ENCODE assay signal across 20 cellular contexts in the genomic region with DNA sequence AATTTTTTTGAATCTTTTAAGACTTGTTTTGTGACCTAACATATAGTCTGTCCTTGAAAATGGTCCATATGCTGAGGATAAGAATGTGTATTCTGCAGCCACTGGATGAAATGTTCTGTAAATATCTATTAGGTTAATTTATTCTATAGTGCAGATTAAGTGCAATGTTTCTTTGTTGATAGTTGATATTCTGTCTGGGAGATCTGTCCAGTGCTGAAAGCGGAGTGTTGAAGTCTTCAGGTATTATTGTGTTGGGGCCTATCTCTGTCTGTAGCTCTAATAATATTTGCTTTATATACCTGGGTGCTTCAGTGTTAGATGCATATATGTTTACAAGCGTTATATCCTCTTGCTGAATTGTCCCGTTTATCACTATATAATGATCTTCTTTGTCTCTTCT. TPM values are rescaled to one million over a fixed set of nuclear protein-coding genes. Genes with fewer than 3 reads are reported as not detected.
DNase-seq lines count a peak whose midpoint lies in the region; ATAC-seq, FAIRE-seq and TF ChIP-seq lines count a peak whose summit lies in the region.
"Had no signal": no experiment of that assay in that cellular context is flagged by ENCODE, and none has a peak within 500 bp of the region (broad histone marks: within the 10 kb centered on the region; RNA-seq: fewer than 3 reads in every experiment).

No MANE protein-coding gene starts in this region.

- H3K9me3 ChIP-seq in liver (ENCODE audit: control insufficient read depth in 4 of 4, low read length in 3 of 4) (no peaks in the 10 kb centered on the region), HepG2 (ENCODE audit: low read length) (no peaks in the 10 kb centered on the region), GM12878 (replicated peaks; ENCODE audit: control insufficient read depth, insufficient read depth, low read length) (no peaks in the 10 kb centered on the region)

- DNase-seq in HepG2 (ENCODE audit: low spot score) = no peak
- no peak for DNase-seq in GM12878 (ENCODE audit: low read depth, low spot score)
- no peak for DNase-seq in HTR-8/SVneo (ENCODE audit: insufficient read length, low spot score)
- no peak for DNase-seq in effector CD4-positive, alpha-beta T cell
- DNase-seq in NCI-H526 treated with DMSO at 0.1 percent for 48 hours (lab: John Stamatoyannopoulos, UW) = no peak
- DNase-seq: 8988T; C1 segment of cervical spinal cord; Calu3; CD4-positive, alpha-beta memory T cell; COR-L47; DMS53; DMS79 treated with DMSO at 0.1 percent for 48 hours; GF-D8; GM23248; H9; HFFc6 had no signal

- H3K4me3 ChIP-seq in liver (ENCODE audit: low read depth in 1 of 3, low read length in 3 of 3) = no peak overlapping the region
- H3K4me3 ChIP-seq in HepG2 (replicated peaks in 1 of 3; ENCODE audit: insufficient read depth in 1 of 3, low read depth in 2 of 3, low read length in 3 of 3) = no peak overlapping the region
- H3K4me3 ChIP-seq in GM12878 = no peak overlapping the region
- H3K4me3 ChIP-seq: GM23248 had no signal

- H3K27ac ChIP-seq in liver (ENCODE audit: low read depth in 1 of 2, low read length in 2 of 2) = no peak overlapping the region
- no peak overlapping the region for H3K27ac ChIP-seq in HepG2 (ENCODE audit: extremely low read length, insufficient read depth, low read length)
- no peak overlapping the region for H3K27ac ChIP-seq in GM12878 (ENCODE audit: control insufficient read depth, insufficient read depth)
- H3K27ac ChIP-seq: GM23248 had no signal

- no peak overlapping the region for H3K9ac ChIP-seq in liver (ENCODE audit: low read depth in 1 of 2, low read length in 2 of 2)
- no peak overlapping the region for H3K9ac ChIP-seq in HepG2 (ENCODE audit: insufficient read depth, low read depth, low read length)
- H3K9ac ChIP-seq in GM12878 (ENCODE audit: control insufficient read depth, insufficient read depth, low read length) = no peak overlapping the region
- H3K9ac ChIP-seq: GM23248 had no signal

- no peak for TF ChIP-seq POLR2A in HepG2 (IDR thresholded peaks at IDR 0.05; ENCODE audit: insufficient read depth in 1 of 2, low read depth in 2 of 2, low read length in 2 of 2)
- no peak for TF ChIP-seq POLR2A in GM12878 (IDR thresholded peaks at IDR 0.05; ENCODE audit: low read depth, low read length)

- BruUV-seq in HepG2 (replicated peaks; lab: Mats Ljungman, UMichigan) = no TSS peak
- no TSS peak for BruUV-seq in GM12878 (replicated peaks; lab: Mats Ljungman, UMichigan)

- CTCF ChIA-PET in HepG2 (lab: Yijun Ruan, JAX; ENCODE audit: low intra/inter-chr PET ratio, low total read pairs) = no interaction called here
- CTCF ChIA-PET in GM12878 (lab: Yijun Ruan, JAX) = interaction anchor here (1.1 kb wide), 1 partner anchor 11 kb away, joined by 3 read pairs; no protein-coding TSS in a partner anchor

- H3K4me1 ChIP-seq in liver (ENCODE audit: control insufficient read depth in 4 of 4, insufficient read depth in 4 of 4, low read length in 3 of 4) (no peaks in the 10 kb centered on the region), HepG2 (ENCODE audit: insufficient read depth, low read length) (no peaks in the 10 kb centered on the region), GM12878 (ENCODE audit: control insufficient read depth, insufficient read depth, low read length) (no peaks in the 10 kb centered on the region)

- H3K79me2 ChIP-seq in HepG2 (ENCODE audit: insufficient read depth, low read length) (no peaks in the 10 kb centered on the region), GM12878 (ENCODE audit: control insufficient read depth, insufficient read depth, low read length) (no peaks in the 10 kb centered on the region)

- POLR2A ChIA-PET in HepG2 (lab: Yijun Ruan, JAX) = no interaction called here
- POLR2A ChIA-PET in GM12878 (lab: Charles Lee) = no interaction called here

- H3K27me3 ChIP-seq in liver (ENCODE audit: control insufficient read depth in 4 of 4, insufficient read depth in 4 of 4, low read length in 3 of 4) (no peaks in the 10 kb centered on the region), HepG2 (ENCODE audit: control insufficient read depth in 1 of 2, insufficient read depth in 2 of 2, low read length in 2 of 2) (no peaks in the 10 kb centered on the region), GM12878 (replicated peaks in 1 of 2; ENCODE audit: control insufficient read depth in 2 of 2, insufficient read depth in 2 of 2, low read length in 1 of 2) (no peaks in the 10 kb centered on the region)

- no peak for TF ChIP-seq RAD21 in liver (IDR thresholded peaks at IDR 0.05)
- no peak for TF ChIP-seq RAD21 in HepG2 (CRISPR knock-in tag; IDR thresholded peaks at IDR 0.05)
- no peak for TF ChIP-seq RAD21 in Ishikawa (IDR thresholded peaks at IDR 0.05; ENCODE audit: low read depth)
- TF ChIP-seq RAD21 in GM12878 (IDR thresholded peaks at IDR 0.05; ENCODE audit: insufficient read depth, low read depth, low read length) = no peak

- no peak overlapping the region for H2AFZ ChIP-seq in HepG2 (ENCODE audit: low read length)
- no peak overlapping the region for H2AFZ ChIP-seq in GM12878 (ENCODE audit: control insufficient read depth, low read depth, low read length)
- H2AFZ ChIP-seq: GM23248 had no signal

- peaks cover 0 to 4% (median 0%) of the 10 kb centered on the region in 4 donors for H3K36me3 ChIP-seq in liver (ENCODE audit: control insufficient read depth in 4 of 4, insufficient read depth in 3 of 4, low read depth in 1 of 4, low read length in 3 of 4)
- H3K36me3 ChIP-seq in HepG2 (replicated peaks in 1 of 2; ENCODE audit: control insufficient read depth in 1 of 2, insufficient read depth in 2 of 2, low read length in 2 of 2) = no peaks in the 10 kb centered on the region
- H3K36me3 ChIP-seq in GM12878 (ENCODE audit: control insufficient read depth in 2 of 2, insufficient read depth in 2 of 2, low read length in 1 of 2) = no peaks in the 10 kb centered on the region

- in situ Hi-C loops in HepG2 (cut with HindIII; ENCODE audit: extremely low pct_ligation_motif_present, low pct_unique_long_range_greater_than_20kb) (no loop called here), GM12878 (cut with MboI) (no loop called here)

- H4K20me1 ChIP-seq in HepG2 (ENCODE audit: insufficient read depth, low read length) (no peaks in the 10 kb centered on the region), GM12878 (ENCODE audit: control insufficient read depth, insufficient read depth) (no peaks in the 10 kb centered on the region)

- no peak overlapping the region for H3K4me2 ChIP-seq in HepG2 (ENCODE audit: low read depth, low read length)
- H3K4me2 ChIP-seq in GM12878 (ENCODE audit: control insufficient read depth, insufficient read depth) = no peak overlapping the region

- RAD21 ChIA-PET in GM12878 (lab: Charles Lee; ENCODE audit: unreplicated experiment) = no interaction called here

- ATAC-seq in HepG2 (no peak), GM12878 (no peak)
- ATAC-seq: HCT116 had no signal

- TF ChIP-seq CTCF in liver (IDR thresholded peaks at IDR 0.05; ENCODE audit: low read depth, low read length, missing input control) = no peak
- no peak for TF ChIP-seq CTCF in HepG2 (CRISPR knock-in tag; IDR thresholded peaks at IDR 0.05)
- no peak for TF ChIP-seq CTCF in GM12878 (IDR thresholded peaks at IDR 0.05 in 2 of 3, conservative IDR thresholded peaks at IDR 0.05 in 1 of 3; ENCODE audit: control insufficient read depth in 2 of 3, extremely low read depth in 1 of 3, insufficient read depth in 1 of 3, low read depth in 3 of 3, low read length in 3 of 3)

- WGBS in liver = 87% methylated on average over 3 of the region's 3 CpGs
- 34% methylated on average over 3 of the region's 3 CpGs for WGBS in HepG2 (ENCODE audit: low lambda C conversion rate)
- WGBS in GM12878 (ENCODE audit: insufficient coverage, insufficient replicate concordance, low lambda C conversion rate, missing lambda C conversion rate) = 55% methylated on average over 3 of the region's 3 CpGs

- SMC1A ChIA-PET in GM12878 (lab: Charles Lee; ENCODE audit: uncharacterized antibody, unreplicated experiment) = interaction anchor here (1.1 kb wide), 1 partner anchor 16 kb away, joined by 3 read pairs; no protein-coding TSS in a partner anchor

- intact Hi-C loops in HepG2 (cut with micrococcal nuclease; ENCODE audit: unreplicated experiment) (no loop called here), GM12878 (cut with micrococcal nuclease; ENCODE audit: unreplicated experiment) (no loop called here)

- TF ChIP-seq EP300 in HepG2 (IDR thresholded peaks at IDR 0.05; ENCODE audit: low read depth in 2 of 2, low read length in 2 of 2) (no peak), HepG2 (CRISPR knock-in tag; IDR thresholded peaks at IDR 0.05; ENCODE audit: borderline replicate concordance) (no peak), Ishikawa (IDR thresholded peaks at IDR 0.05; ENCODE audit: borderline replicate concordance) (no peak), GM12878 (IDR thresholded peaks at IDR 0.05; ENCODE audit: borderline replicate concordance in 1 of 2, control insufficient read depth in 1 of 2, low read depth in 2 of 2, low read length in 2 of 2) (no peak)

- FAIRE-seq in HepG2 (lab: Jason Lieb, UNC) (no peak), GM12878 (lab: Jason Lieb, UNC) (no peak), HTR-8/SVneo (lab: Jason Lieb, UNC) (no peak)
- FAIRE-seq: GM12892 had no signal

RNA-seq across cellular contexts. Expression of gene KLHL12, which starts 7.7 kb away (rescaled TPM):
- 10 to 100 TPM; 13.1 to 17.5 TPM for total RNA-seq in liver
- polyA plus RNA-seq in liver = 1 to 10 TPM; 7.2 to 7.8 TPM
- total RNA-seq in HepG2 (2016; rRNA removed; fragmentation: Illumina TruSeq; extraction: Trizol) = 25.2 and 34.2 TPM in 2 replicates
- total RNA-seq in HepG2 (2016; cell fraction: cytosol; rRNA removed; fragmentation: Illumina TruSeq; extraction: Trizol; ENCODE audit: low read depth) = 7.3 and 7.9 TPM in 2 replicates
- 26.4 and 33.3 TPM in 2 replicates for total RNA-seq in HepG2 (2016; cell fraction: insoluble cytoplasmic fraction; rRNA removed; fragmentation: Illumina TruSeq; extraction: Trizol)
- 21.4 and 23.3 TPM in 2 replicates for total RNA-seq in HepG2 (2016; cell fraction: membrane; rRNA removed; fragmentation: Illumina TruSeq; extraction: Trizol)
- total RNA-seq in HepG2 (2016; cell fraction: nucleus; rRNA removed; fragmentation: Illumina TruSeq; extraction: Trizol) = 17.6 and 18.9 TPM in 2 replicates
- 18.4 and 19.2 TPM in 2 replicates for polyA plus RNA-seq in HepG2 (2011; rRNA removed)
- 10.6 and 14.8 TPM in 2 replicates for polyA plus RNA-seq in HepG2 (2011; cell fraction: cytosol; rRNA removed)
- polyA plus RNA-seq in HepG2 (2011; cell fraction: nucleus; rRNA removed) = 15.6 and 19.5 TPM in 2 replicates
- polyA plus RNA-seq in HepG2 (2012) = 11.2 and 13.3 TPM in 2 replicates
- polyA plus RNA-seq in HepG2 (2016; cell fraction: cytosol; fragmentation: Illumina TruSeq; extraction: Trizol; ENCODE audit: low read depth) = 6.3 and 7.2 TPM in 2 replicates
- polyA plus RNA-seq in HepG2 (2016; cell fraction: insoluble cytoplasmic fraction; fragmentation: Illumina TruSeq; extraction: Trizol; ENCODE audit: low read depth) = 24.9 and 26.5 TPM in 2 replicates
- polyA plus RNA-seq in HepG2 (2016; cell fraction: membrane; fragmentation: Illumina TruSeq; extraction: Trizol; ENCODE audit: low read depth) = 13.6 and 14.2 TPM in 2 replicates
- polyA plus RNA-seq in HepG2 (2016; cell fraction: nucleus; fragmentation: Illumina TruSeq; extraction: Trizol; ENCODE audit: insufficient read depth, low read depth) = 23.9 and 24.7 TPM in 2 replicates
- polyA minus RNA-seq in HepG2 (2011; rRNA and poly(A)+ RNA removed; ENCODE audit: low replicate concordance) = 20.4 and 27.5 TPM in 2 replicates
- 10.0 and 11.4 TPM in 2 replicates for polyA minus RNA-seq in HepG2 (2011; cell fraction: cytosol; rRNA and poly(A)+ RNA removed)
- 17.6 and 26.7 TPM in 2 replicates for polyA minus RNA-seq in HepG2 (2011; cell fraction: nucleus; rRNA and poly(A)+ RNA removed)
- 27.2 and 28.5 TPM in 2 replicates for total RNA-seq in GM12878 (2013; cell fraction: nucleolus; rRNA removed)
- 27.5 and 33.3 TPM in 2 replicates for total RNA-seq in GM12878 (2014; rRNA removed)
- 28.0 and 30.1 TPM in 2 replicates for total RNA-seq in GM12878 (2014; rRNA removed; fragmentation: Illumina TruSeq; extraction: Trizol)
- total RNA-seq in GM12878 (2021) = 28.4 and 28.5 TPM in 2 replicates
- 21.5 TPM for polyA plus RNA-seq in GM12878 (2011; ENCODE audit: low read depth)
- 53.8 and 75.5 TPM in 2 replicates for polyA plus RNA-seq in GM12878 (2011; rRNA removed)
- 29.4 and 36.5 TPM in 2 replicates for polyA plus RNA-seq in GM12878 (2011; cell fraction: cytosol; rRNA removed)
- polyA plus RNA-seq in GM12878 (2011; cell fraction: nucleus; rRNA removed) = 32.6 and 43.0 TPM in 2 replicates
- 23.1 and 27.1 TPM in 2 replicates for polyA plus RNA-seq in GM12878 (2012)
- 32.1 and 38.4 TPM in 2 replicates for polyA plus RNA-seq in GM12878 (2014; fragmentation: Illumina TruSeq; extraction: Trizol)
- 10 to 100 TPM; 16.0 to 17.8 TPM for polyA plus RNA-seq in GM12878 (2014; fragmentation: Nextera tagmentation; extraction: Ambion mirVana)
- 24.6 and 30.5 TPM in 2 replicates for polyA plus RNA-seq in GM12878 (2014; rRNA removed)
- polyA plus RNA-seq in GM12878 (2016; fragmentation: Nextera tagmentation; extraction: Ambion mirVana) = 10 to 100 TPM; 36.6 to 37.6 TPM
- 47.3 and 57.1 TPM in 2 replicates for polyA minus RNA-seq in GM12878 (2011; rRNA and poly(A)+ RNA removed)
- 10.6 and 13.2 TPM in 2 replicates for polyA minus RNA-seq in GM12878 (2011; cell fraction: cytosol; rRNA and poly(A)+ RNA removed)
- 12.6 and 14.4 TPM in 2 replicates for polyA minus RNA-seq in GM12878 (2011; cell fraction: nucleus; rRNA and poly(A)+ RNA removed)

RNA-seq across cellular contexts. Expression of gene ADIPOR1, which starts 23.4 kb away (rescaled TPM):
- 100 to 1,000 TPM in 1 of 2 donors, 10 to 100 TPM in 1; 78.9 to 175 TPM for total RNA-seq in liver
- polyA plus RNA-seq in liver = 10 to 100 TPM; 58.5 to 62.0 TPM
- total RNA-seq in HepG2 (2016; rRNA removed; fragmentation: Illumina TruSeq; extraction: Trizol) = 55.7 and 60.0 TPM in 2 replicates
- total RNA-seq in HepG2 (2016; cell fraction: cytosol; rRNA removed; fragmentation: Illumina TruSeq; extraction: Trizol; ENCODE audit: low read depth) = 116 and 119 TPM in 2 replicates
- 55.1 and 57.7 TPM in 2 replicates for total RNA-seq in HepG2 (2016; cell fraction: insoluble cytoplasmic fraction; rRNA removed; fragmentation: Illumina TruSeq; extraction: Trizol)
- 200 TPM in 2 replicates for total RNA-seq in HepG2 (2016; cell fraction: membrane; rRNA removed; fragmentation: Illumina TruSeq; extraction: Trizol)
- 26.3 and 33.3 TPM in 2 replicates for total RNA-seq in HepG2 (2016; cell fraction: nucleus; rRNA removed; fragmentation: Illumina TruSeq; extraction: Trizol)
- polyA plus RNA-seq in HepG2 (2011; rRNA removed) = 124 and 141 TPM in 2 replicates
- polyA plus RNA-seq in HepG2 (2011; cell fraction: cytosol; rRNA removed) = 127 and 156 TPM in 2 replicates
- polyA plus RNA-seq in HepG2 (2011; cell fraction: nucleus; rRNA removed) = 50.3 and 53.5 TPM in 2 replicates
- 65.7 and 73.9 TPM in 2 replicates for polyA plus RNA-seq in HepG2 (2012)
- 178 and 186 TPM in 2 replicates for polyA plus RNA-seq in HepG2 (2016; cell fraction: cytosol; fragmentation: Illumina TruSeq; extraction: Trizol; ENCODE audit: low read depth)
- polyA plus RNA-seq in HepG2 (2016; cell fraction: insoluble cytoplasmic fraction; fragmentation: Illumina TruSeq; extraction: Trizol; ENCODE audit: low read depth) = 75.5 and 80.9 TPM in 2 replicates
- 224 and 225 TPM in 2 replicates for polyA plus RNA-seq in HepG2 (2016; cell fraction: membrane; fragmentation: Illumina TruSeq; extraction: Trizol; ENCODE audit: low read depth)
- 58.1 and 58.4 TPM in 2 replicates for polyA plus RNA-seq in HepG2 (2016; cell fraction: nucleus; fragmentation: Illumina TruSeq; extraction: Trizol; ENCODE audit: insufficient read depth, low read depth)
- 194 and 401 TPM in 2 replicates for polyA minus RNA-seq in HepG2 (2011; rRNA and poly(A)+ RNA removed; ENCODE audit: low replicate concordance)
- polyA minus RNA-seq in HepG2 (2011; cell fraction: cytosol; rRNA and poly(A)+ RNA removed) = 65.3 and 71.4 TPM in 2 replicates
- 39.9 and 41.4 TPM in 2 replicates for polyA minus RNA-seq in HepG2 (2011; cell fraction: nucleus; rRNA and poly(A)+ RNA removed)
- total RNA-seq in GM12878 (2013; cell fraction: nucleolus; rRNA removed) = 34.3 and 36.9 TPM in 2 replicates
- total RNA-seq in GM12878 (2014; rRNA removed) = 73.1 and 81.9 TPM in 2 replicates
- 58.1 and 59.6 TPM in 2 replicates for total RNA-seq in GM12878 (2014; rRNA removed; fragmentation: Illumina TruSeq; extraction: Trizol)
- total RNA-seq in GM12878 (2021) = 53.2 and 56.1 TPM in 2 replicates
- polyA plus RNA-seq in GM12878 (2011; ENCODE audit: low read depth) = 36.8 TPM
- 103 and 122 TPM in 2 replicates for polyA plus RNA-seq in GM12878 (2011; rRNA removed)
- polyA plus RNA-seq in GM12878 (2011; cell fraction: cytosol; rRNA removed) = 96.9 and 109 TPM in 2 replicates
- 40.2 and 57.0 TPM in 2 replicates for polyA plus RNA-seq in GM12878 (2011; cell fraction: nucleus; rRNA removed)
- 44.8 and 49.1 TPM in 2 replicates for polyA plus RNA-seq in GM12878 (2012)
- polyA plus RNA-seq in GM12878 (2014; fragmentation: Illumina TruSeq; extraction: Trizol) = 81.5 and 101 TPM in 2 replicates
- 10 to 100 TPM; 18.4 to 25.1 TPM for polyA plus RNA-seq in GM12878 (2014; fragmentation: Nextera tagmentation; extraction: Ambion mirVana)
- polyA plus RNA-seq in GM12878 (2014; rRNA removed) = 57.7 and 62.1 TPM in 2 replicates
- 100 to 1,000 TPM; 117 to 120 TPM for polyA plus RNA-seq in GM12878 (2016; fragmentation: Nextera tagmentation; extraction: Ambion mirVana)
- polyA minus RNA-seq in GM12878 (2011; rRNA and poly(A)+ RNA removed) = 166 and 171 TPM in 2 replicates
- 41.2 and 42.9 TPM in 2 replicates for polyA minus RNA-seq in GM12878 (2011; cell fraction: cytosol; rRNA and poly(A)+ RNA removed)
- polyA minus RNA-seq in GM12878 (2011; cell fraction: nucleus; rRNA and poly(A)+ RNA removed) = 13.5 and 15.8 TPM in 2 replicates

RNA-seq across cellular contexts. Expression of gene CYB5R1, which starts 32.3 kb away (rescaled TPM):
- total RNA-seq in liver (10 to 100 TPM; 32.6 to 36.5 TPM), HepG2 (2016; rRNA removed; fragmentation: Illumina TruSeq; extraction: Trizol) (7.9 and 18.9 TPM in 2 replicates), GM12878 (2014; rRNA removed) (22.3 and 22.4 TPM in 2 replicates), GM12878 (2014; rRNA removed; fragmentation: Illumina TruSeq; extraction: Trizol) (12.1 and 12.6 TPM in 2 replicates), GM12878 (2021) (16.9 and 17.0 TPM in 2 replicates)
- polyA plus RNA-seq in liver (10 to 100 TPM; 29.4 to 33.7 TPM), HepG2 (2011; rRNA removed) (18.7 and 21.4 TPM in 2 replicates), GM12878 (2011; rRNA removed) (12.7 TPM in 2 replicates), GM12878 (2014; fragmentation: Illumina TruSeq; extraction: Trizol) (19.5 and 22.7 TPM in 2 replicates), GM12878 (2014; fragmentation: Nextera tagmentation; extraction: Ambion mirVana) (1 to 10 TPM; 3.2 to 9.1 TPM), GM12878 (2014; rRNA removed) (18.2 and 18.8 TPM in 2 replicates), GM12878 (2016; fragmentation: Nextera tagmentation; extraction: Ambion mirVana) (10 to 100 TPM; 17.9 to 19.8 TPM)
- 5.7 and 6.4 TPM in 2 replicates for total RNA-seq in HepG2 (2016; cell fraction: cytosol; rRNA removed; fragmentation: Illumina TruSeq; extraction: Trizol; ENCODE audit: low read depth)
- 7.2 and 19.9 TPM in 2 replicates for total RNA-seq in HepG2 (2016; cell fraction: insoluble cytoplasmic fraction; rRNA removed; fragmentation: Illumina TruSeq; extraction: Trizol)
- 6.6 and 8.2 TPM in 2 replicates for total RNA-seq in HepG2 (2016; cell fraction: membrane; rRNA removed; fragmentation: Illumina TruSeq; extraction: Trizol)
- 19.1 and 22.2 TPM in 2 replicates for total RNA-seq in HepG2 (2016; cell fraction: nucleus; rRNA removed; fragmentation: Illumina TruSeq; extraction: Trizol)
- polyA plus RNA-seq in HepG2 (2011; cell fraction: cytosol; rRNA removed) = 16.6 and 18.4 TPM in 2 replicates
- 25.5 and 32.4 TPM in 2 replicates for polyA plus RNA-seq in HepG2 (2011; cell fraction: nucleus; rRNA removed)
- polyA plus RNA-seq in HepG2 (2012) = 19.2 and 20.3 TPM in 2 replicates
- 4.6 and 5.2 TPM in 2 replicates for polyA plus RNA-seq in HepG2 (2016; cell fraction: cytosol; fragmentation: Illumina TruSeq; extraction: Trizol; ENCODE audit: low read depth)
- polyA plus RNA-seq in HepG2 (2016; cell fraction: insoluble cytoplasmic fraction; fragmentation: Illumina TruSeq; extraction: Trizol; ENCODE audit: low read depth) = 7.2 and 8.0 TPM in 2 replicates
- 5.6 and 6.0 TPM in 2 replicates for polyA plus RNA-seq in HepG2 (2016; cell fraction: membrane; fragmentation: Illumina TruSeq; extraction: Trizol; ENCODE audit: low read depth)
- 28.5 and 33.9 TPM in 2 replicates for polyA plus RNA-seq in HepG2 (2016; cell fraction: nucleus; fragmentation: Illumina TruSeq; extraction: Trizol; ENCODE audit: insufficient read depth, low read depth)
- 28.9 and 38.2 TPM in 2 replicates for polyA minus RNA-seq in HepG2 (2011; rRNA and poly(A)+ RNA removed; ENCODE audit: low replicate concordance)
- 6.5 and 12.1 TPM in 2 replicates for polyA minus RNA-seq in HepG2 (2011; cell fraction: cytosol; rRNA and poly(A)+ RNA removed)
- 21.4 and 21.9 TPM in 2 replicates for polyA minus RNA-seq in HepG2 (2011; cell fraction: nucleus; rRNA and poly(A)+ RNA removed)
- total RNA-seq in GM12878 (2013; cell fraction: nucleolus; rRNA removed) = 29.1 and 31.8 TPM in 2 replicates
- 12.2 TPM for polyA plus RNA-seq in GM12878 (2011; ENCODE audit: low read depth)
- polyA plus RNA-seq in GM12878 (2011; cell fraction: cytosol; rRNA removed) = 11.7 and 13.7 TPM in 2 replicates
- 30.3 and 52.0 TPM in 2 replicates for polyA plus RNA-seq in GM12878 (2011; cell fraction: nucleus; rRNA removed)
- polyA plus RNA-seq in GM12878 (2012) = 15.6 and 19.7 TPM in 2 replicates
- 14.5 and 17.7 TPM in 2 replicates for polyA minus RNA-seq in GM12878 (2011; rRNA and poly(A)+ RNA removed)
- 3.6 TPM in 2 replicates for polyA minus RNA-seq in GM12878 (2011; cell fraction: cytosol; rRNA and poly(A)+ RNA removed)
- polyA minus RNA-seq in GM12878 (2011; cell fraction: nucleus; rRNA and poly(A)+ RNA removed) = 25.3 and 28.7 TPM in 2 replicates

RNA-seq across cellular contexts. Expression of gene RABIF, which starts 45.8 kb away (rescaled TPM):
- total RNA-seq in liver (1 to 10 TPM; 3.9 to 4.7 TPM), HepG2 (2016; rRNA removed; fragmentation: Illumina TruSeq; extraction: Trizol) (8.3 and 11.1 TPM in 2 replicates), GM12878 (2014; rRNA removed) (8.5 and 8.7 TPM in 2 replicates), GM12878 (2014; rRNA removed; fragmentation: Illumina TruSeq; extraction: Trizol) (6.2 and 6.7 TPM in 2 replicates), GM12878 (2021) (7.7 and 7.8 TPM in 2 replicates)
- polyA plus RNA-seq in liver (1 to 10 TPM; 3.6 to 7.5 TPM), HepG2 (2011; rRNA removed) (7.6 and 7.7 TPM in 2 replicates), GM12878 (2011; rRNA removed) (9.8 and 12.3 TPM in 2 replicates), GM12878 (2014; fragmentation: Illumina TruSeq; extraction: Trizol) (12.2 and 13.4 TPM in 2 replicates), GM12878 (2014; fragmentation: Nextera tagmentation; extraction: Ambion mirVana) (1 to 10 TPM; 4.7 to 6.3 TPM), GM12878 (2014; rRNA removed) (8.7 and 9.1 TPM in 2 replicates), GM12878 (2016; fragmentation: Nextera tagmentation; extraction: Ambion mirVana) (10 to 100 TPM; 17.8 to 18.2 TPM)
- 3.2 and 3.3 TPM in 2 replicates for total RNA-seq in HepG2 (2016; cell fraction: cytosol; rRNA removed; fragmentation: Illumina TruSeq; extraction: Trizol; ENCODE audit: low read depth)
- total RNA-seq in HepG2 (2016; cell fraction: insoluble cytoplasmic fraction; rRNA removed; fragmentation: Illumina TruSeq; extraction: Trizol) = 8.7 and 12.4 TPM in 2 replicates
- 6.1 TPM in 2 replicates for total RNA-seq in HepG2 (2016; cell fraction: membrane; rRNA removed; fragmentation: Illumina TruSeq; extraction: Trizol)
- total RNA-seq in HepG2 (2016; cell fraction: nucleus; rRNA removed; fragmentation: Illumina TruSeq; extraction: Trizol) = 5.1 TPM in 2 replicates
- 5.7 and 8.0 TPM in 2 replicates for polyA plus RNA-seq in HepG2 (2011; cell fraction: cytosol; rRNA removed)
- 2.7 and 3.1 TPM in 2 replicates for polyA plus RNA-seq in HepG2 (2011; cell fraction: nucleus; rRNA removed)
- 5.7 and 7.0 TPM in 2 replicates for polyA plus RNA-seq in HepG2 (2012)
- 2.7 and 2.8 TPM in 2 replicates for polyA plus RNA-seq in HepG2 (2016; cell fraction: cytosol; fragmentation: Illumina TruSeq; extraction: Trizol; ENCODE audit: low read depth)
- polyA plus RNA-seq in HepG2 (2016; cell fraction: insoluble cytoplasmic fraction; fragmentation: Illumina TruSeq; extraction: Trizol; ENCODE audit: low read depth) = 13.9 and 15.8 TPM in 2 replicates
- 6.0 and 6.1 TPM in 2 replicates for polyA plus RNA-seq in HepG2 (2016; cell fraction: membrane; fragmentation: Illumina TruSeq; extraction: Trizol; ENCODE audit: low read depth)
- 8.4 and 8.9 TPM in 2 replicates for polyA plus RNA-seq in HepG2 (2016; cell fraction: nucleus; fragmentation: Illumina TruSeq; extraction: Trizol; ENCODE audit: insufficient read depth, low read depth)
- 7.0 and 11.0 TPM in 2 replicates for polyA minus RNA-seq in HepG2 (2011; rRNA and poly(A)+ RNA removed; ENCODE audit: low replicate concordance)
- polyA minus RNA-seq in HepG2 (2011; cell fraction: cytosol; rRNA and poly(A)+ RNA removed) = 4.1 and 4.8 TPM in 2 replicates
- 8.8 and 13.7 TPM in 2 replicates for polyA minus RNA-seq in HepG2 (2011; cell fraction: nucleus; rRNA and poly(A)+ RNA removed)
- total RNA-seq in GM12878 (2013; cell fraction: nucleolus; rRNA removed) = 3.2 and 3.3 TPM in 2 replicates
- polyA plus RNA-seq in GM12878 (2011; ENCODE audit: low read depth) = 3.4 TPM
- 9.9 and 11.1 TPM in 2 replicates for polyA plus RNA-seq in GM12878 (2011; cell fraction: cytosol; rRNA removed)
- 4.7 and 6.3 TPM in 2 replicates for polyA plus RNA-seq in GM12878 (2011; cell fraction: nucleus; rRNA removed)
- 5.2 and 5.5 TPM in 2 replicates for polyA plus RNA-seq in GM12878 (2012)
- polyA minus RNA-seq in GM12878 (2011; rRNA and poly(A)+ RNA removed) = 7.1 and 7.4 TPM in 2 replicates
- 1.7 and 2.6 TPM in 2 replicates for polyA minus RNA-seq in GM12878 (2011; cell fraction: cytosol; rRNA and poly(A)+ RNA removed)
- polyA minus RNA-seq in GM12878 (2011; cell fraction: nucleus; rRNA and poly(A)+ RNA removed) = 2.8 and 5.7 TPM in 2 replicates
